In the genomic region with DNA sequence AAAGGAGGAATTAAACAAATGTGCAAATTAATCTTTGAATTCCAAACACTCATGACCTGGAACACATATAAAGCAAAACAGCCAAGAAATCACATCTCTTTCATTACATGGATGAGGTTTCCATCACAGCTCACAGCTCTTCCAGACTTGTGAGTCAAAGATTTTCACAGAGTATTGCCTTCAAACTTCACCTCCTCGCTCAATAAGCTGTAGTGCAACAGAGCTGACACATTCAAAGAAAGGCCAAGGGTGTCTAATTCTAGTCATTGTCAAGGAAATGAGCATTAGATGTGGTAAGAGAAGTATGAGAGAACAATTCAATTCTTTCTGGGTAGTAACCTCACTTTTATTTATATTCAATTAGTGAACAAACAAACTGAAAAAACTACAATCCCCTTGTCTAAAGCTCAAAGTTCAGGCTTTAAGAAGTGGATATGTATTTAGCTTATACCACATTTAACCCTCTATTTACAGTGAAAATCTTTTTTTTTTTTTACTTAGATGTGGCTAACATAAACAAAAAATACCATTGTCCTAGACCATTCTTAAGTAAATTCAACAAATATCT, we compare ENCODE assay signal across 18 cellular contexts. TPM values are rescaled to one million over a fixed set of nuclear protein-coding genes. Genes with fewer than 3 reads are reported as not detected.
DNase-seq lines count a peak whose midpoint lies in the region; TF ChIP-seq lines count a peak whose summit lies in the region.
"Had no signal": no experiment of that assay in that cellular context is flagged by ENCODE, and none has a peak within 500 bp of the region (broad histone marks: within the 10 kb centered on the region; RNA-seq: fewer than 3 reads in every experiment).

No MANE protein-coding gene starts in this region.

- TF ChIP-seq CTCF in RWPE1 (conservative IDR thresholded peaks at IDR 0.05; ENCODE audit: low read depth) = no peak

- POLR2A ChIA-PET in HEK293T (lab: Yijun Ruan, JAX) (no interaction called here), RWPE1 (lab: Yijun Ruan, JAX; ENCODE audit: low non-redundant PET) (no interaction called here)

- H3K27ac ChIP-seq in RWPE1 = no peak overlapping the region

- peak; percentile 2 for DNase-seq in SW480 (ENCODE audit: low spot score)
- DNase-seq in kidney tubule cell (ENCODE audit: low spot score) = peak; percentile 52
- peak; percentile 91 for DNase-seq in renal cortical epithelial cell (ENCODE audit: low read depth)
- DNase-seq in HEK293T (ENCODE audit: extremely low spot score) = no peak
- DNase-seq in NCI-H2227 (lab: John Stamatoyannopoulos, UW; ENCODE audit: unreplicated experiment) = no peak
- no peak for DNase-seq in RWPE1 (ENCODE audit: low spot score)
- DNase-seq: C1 segment of cervical spinal cord; Calu3; CD4-positive, alpha-beta memory T cell; COR-L47; DMS53; DMS79 treated with DMSO at 0.1 percent for 48 hours; GF-D8; H9; HFFc6 had no signal

- CTCF ChIA-PET in HEK293T (lab: Yijun Ruan, JAX) = no interaction called here
- CTCF ChIA-PET in RWPE1 (lab: Yijun Ruan, JAX) = interaction anchor here (0.5 to 0.6 kb wide), 3 partner anchors 216 to 1416 kb away, joined by 3 read pairs; no protein-coding TSS in a partner anchor

TF ChIP-seq in HEK293T, 16 proteins besides CTCF, POLR2A, EP300 and RAD21:
- TF ChIP-seq SUZ12 (IDR thresholded peaks at IDR 0.05) (no peak), L3MBTL2 (conservative IDR thresholded peaks at IDR 0.05) (no peak), ELF4 (IDR thresholded peaks at IDR 0.05) (no peak)
- TF ChIP-seq, protein P1, sequence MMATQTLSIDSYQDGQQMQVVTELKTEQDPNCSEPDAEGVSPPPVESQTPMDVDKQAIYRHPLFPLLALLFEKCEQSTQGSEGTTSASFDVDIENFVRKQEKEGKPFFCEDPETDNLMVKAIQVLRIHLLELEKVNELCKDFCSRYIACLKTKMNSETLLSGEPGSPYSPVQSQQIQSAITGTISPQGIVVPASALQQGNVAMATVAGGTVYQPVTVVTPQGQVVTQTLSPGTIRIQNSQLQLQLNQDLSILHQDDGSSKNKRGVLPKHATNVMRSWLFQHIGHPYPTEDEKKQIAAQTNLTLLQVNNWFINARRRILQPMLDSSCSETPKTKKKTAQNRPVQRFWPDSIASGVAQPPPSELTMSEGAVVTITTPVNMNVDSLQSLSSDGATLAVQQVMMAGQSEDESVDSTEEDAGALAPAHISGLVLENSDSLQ (IDR thresholded peaks at IDR 0.05) = no peak

RNA-seq across cellular contexts. Expression of a gene that starts 11.9 kb away (rescaled TPM):
- total RNA-seq in renal cortical epithelial cell = 2.3 and 11.8 TPM in 2 replicates
- total RNA-seq: A172; A673; CD4-positive, alpha-beta memory T cell; G401; HFFc6 had no signal

Comparison
In these comparisons a context has a peak if more than half of its experiments do, and no peak if none do; other contexts are left out.
1. DNase-seq: peak in SW480 (single experiment), kidney tubule cell (single experiment) and renal cortical epithelial cell (single experiment); none in HEK293T (single experiment), NCI-H2227 (single experiment) and RWPE1 (single experiment).